Comparison of ENCODE assay signal across 11 cellular contexts in genomic region chr1:12162459-12163137, GRCh38. TPM values are rescaled to one million over a fixed set of nuclear protein-coding genes. Genes with fewer than 3 reads are reported as not detected.
DNase-seq lines count a peak whose midpoint lies in the region; ATAC-seq, FAIRE-seq and TF ChIP-seq lines count a peak whose summit lies in the region.
"Had no signal": no experiment of that assay in that cellular context is flagged by ENCODE, and none has a peak within 500 bp of the region (broad histone marks: within the 10 kb centered on the region; RNA-seq: fewer than 3 reads in every experiment).

No MANE protein-coding gene starts in this region.

- no peak for FAIRE-seq in GM12878 (lab: Jason Lieb, UNC)
- FAIRE-seq: colon had no signal

- H3K27me3 ChIP-seq in BLaER1 treated with 17β-estradiol and CSF1 and Interleukin-3, amounts not matched to agents 10 nM and 100 nM: no peaks in the 10 kb centered on the region
- H3K27me3 ChIP-seq in GM12878 (replicated peaks in 1 of 2; ENCODE audit: control insufficient read depth in 2 of 2, insufficient read depth in 2 of 2, low read length in 1 of 2): no peaks in the 10 kb centered on the region
- H3K27me3 ChIP-seq in neutrophil: no peaks in the 10 kb centered on the region

- no TSS peak for BruUV-seq in GM12878 (replicated peaks; lab: Mats Ljungman, UMichigan)

- H3K27ac Mint-ChIP-seq in IgD-negative memory B cell: peak overlapping the region in 2 of 3 donors; percentile 52 to 95

- no peak overlapping the region; a peak in 1 of 20 replicates for H3K4me3 ChIP-seq in BLaER1 treated with 17β-estradiol and CSF1 and Interleukin-3, amounts not matched to agents 10 nM and 100 nM
- no peak overlapping the region for H3K4me3 ChIP-seq in GM12878
- peak overlapping the region; percentile 43 to 48 for H3K4me3 ChIP-seq in neutrophil (ENCODE audit: low read depth in 1 of 2, low read length in 1 of 2)

- RAD21 ChIA-PET in GM12878 (lab: Charles Lee; ENCODE audit: unreplicated experiment): interaction anchor here (0.7 to 5.1 kb wide), 9 partner anchors 8 to 181 kb away, joined by 3 to 118 read pairs (median 4); no protein-coding TSS in a partner anchor

- H3K79me2 ChIP-seq in GM12878 (ENCODE audit: control insufficient read depth, insufficient read depth, low read length): peaks cover 10% of the 10 kb centered on the region

- H3K4me3 Mint-ChIP-seq in IgD-negative memory B cell: peak overlapping the region; percentile 21 to 91 (median 83)

- no peak for TF ChIP-seq RAD21 in GM12878 (IDR thresholded peaks at IDR 0.05; ENCODE audit: insufficient read depth, low read depth, low read length)

- 72% methylated on average over 11 of the region's 11 CpGs for WGBS in GM12878 (ENCODE audit: insufficient coverage, insufficient replicate concordance, low lambda C conversion rate, missing lambda C conversion rate)

- SMC1A ChIA-PET in GM12878 (lab: Charles Lee; ENCODE audit: uncharacterized antibody, unreplicated experiment): interaction anchor here (0.6 to 20.8 kb wide), 11 partner anchors 10 to 254 kb away, joined by 3 to 347 read pairs (median 3); no protein-coding TSS in a partner anchor

- H3K4me2 ChIP-seq in BLaER1 treated with 17β-estradiol and CSF1 and Interleukin-3, amounts not matched to agents 10 nM and 100 nM: peak overlapping the region; percentile 73 to 100 (median 89)
- peak overlapping the region; percentile 73 for H3K4me2 ChIP-seq in GM12878 (ENCODE audit: control insufficient read depth, insufficient read depth)

- peak overlapping the region in 9 of 11 experiments; percentile 26 to 76 (median 64); a peak in 10 of 22 replicates for H3K9ac ChIP-seq in BLaER1 treated with 17β-estradiol and CSF1 and Interleukin-3, amounts not matched to agents 10 nM and 100 nM
- peak overlapping the region; percentile 52 for H3K9ac ChIP-seq in GM12878 (ENCODE audit: control insufficient read depth, insufficient read depth, low read length)

- TF ChIP-seq POLR2A in GM12878 (IDR thresholded peaks at IDR 0.05; ENCODE audit: low read depth, low read length): no peak

- no peak for DNase-seq in GM12878 (ENCODE audit: low read depth, low spot score)
- DNase-seq in activated CD4-positive, CD25-positive, alpha-beta regulatory T cell (lab: John Stamatoyannopoulos, UW): no peak
- DNase-seq: NCI-H1105, NCI-H748 treated with DMSO at 0.1 percent for 48 hours had no signal

- no peaks in the 10 kb centered on the region; a peak in 1 of 22 replicates for H3K9me3 ChIP-seq in BLaER1 treated with 17β-estradiol and CSF1 and Interleukin-3, amounts not matched to agents 10 nM and 100 nM (replicated peaks in 1 of 11)
- H3K9me3 ChIP-seq in GM12878 (replicated peaks; ENCODE audit: control insufficient read depth, insufficient read depth, low read length) (no peaks in the 10 kb centered on the region), neutrophil (no peaks in the 10 kb centered on the region)

- TF ChIP-seq EP300 in GM12878 (IDR thresholded peaks at IDR 0.05; ENCODE audit: borderline replicate concordance in 1 of 2, control insufficient read depth in 1 of 2, low read depth in 2 of 2, low read length in 2 of 2): no peak

- H3K4me1 Mint-ChIP-seq in IgD-negative memory B cell: peaks cover 40 to 51% (median 50%) of the 10 kb centered on the region in 3 donors

- peaks cover 0 to 8% (median 2%) of the 10 kb centered on the region in 11 experiments; a peak in 9 of 22 replicates for H4K20me1 ChIP-seq in BLaER1 treated with 17β-estradiol and CSF1 and Interleukin-3, amounts not matched to agents 10 nM and 100 nM
- H4K20me1 ChIP-seq in GM12878 (ENCODE audit: control insufficient read depth, insufficient read depth): no peaks in the 10 kb centered on the region

- peaks cover under 1% of the 10 kb centered on the region for H3K36me3 Mint-ChIP-seq in IgD-negative memory B cell

- no peaks in the 10 kb centered on the region for H3K9me3 Mint-ChIP-seq in IgD-negative memory B cell

- ATAC-seq in GM12878 (no peak), HG03342 (IDR thresholded peaks at IDR 0.05; ENCODE audit: unreplicated experiment) (no peak), HG02973 (IDR thresholded peaks at IDR 0.05; ENCODE audit: unreplicated experiment) (no peak), HG03196 (IDR thresholded peaks at IDR 0.05; ENCODE audit: unreplicated experiment) (no peak)

- no peak for TF ChIP-seq CTCF in GM12878 (IDR thresholded peaks at IDR 0.05 in 2 of 3, conservative IDR thresholded peaks at IDR 0.05 in 1 of 3; ENCODE audit: control insufficient read depth in 2 of 3, extremely low read depth in 1 of 3, insufficient read depth in 1 of 3, low read depth in 3 of 3, low read length in 3 of 3)
- no peak for TF ChIP-seq CTCF in neutrophil (IDR thresholded peaks at IDR 0.05)

- in situ Hi-C loops in GM12878 (cut with MboI): loop anchor here (25.0 kb wide), 1 partner anchor 1575 kb away; no protein-coding TSS in a partner anchor

- peak overlapping the region; percentile 66 to 89 (median 79); a peak in 17 of 22 replicates for H3K27ac ChIP-seq in BLaER1 treated with 17β-estradiol and CSF1 and Interleukin-3, amounts not matched to agents 10 nM and 100 nM
- H3K27ac ChIP-seq in GM12878 (ENCODE audit: control insufficient read depth, insufficient read depth): peak overlapping the region; percentile 89
- peak overlapping the region; percentile 97 for H3K27ac ChIP-seq in neutrophil

- peaks cover 87 to 99% (median 91%) of the 10 kb centered on the region in 10 experiments for H3K4me1 ChIP-seq in BLaER1 treated with 17β-estradiol and CSF1 and Interleukin-3, amounts not matched to agents 10 nM and 100 nM
- H3K4me1 ChIP-seq in GM12878 (ENCODE audit: control insufficient read depth, insufficient read depth, low read length): peaks cover 71% of the 10 kb centered on the region
- peaks cover 92 to 94% of the 10 kb centered on the region in 2 experiments for H3K4me1 ChIP-seq in neutrophil (ENCODE audit: control insufficient read depth in 1 of 2, insufficient read depth in 1 of 2, low read depth in 1 of 2, low read length in 1 of 2)

- H2AFZ ChIP-seq in GM12878 (ENCODE audit: control insufficient read depth, low read depth, low read length): peak overlapping the region; percentile 59; the same call in 1 of the 2 replicates

- POLR2A ChIA-PET in GM12878 (lab: Charles Lee): interaction anchor here (0.6 to 5.2 kb wide), 11 partner anchors 9 to 112 kb away, joined by 3 to 166 read pairs (median 4); no protein-coding TSS in a partner anchor

- H3K36me3 ChIP-seq in BLaER1 treated with 17β-estradiol and CSF1 and Interleukin-3, amounts not matched to agents 10 nM and 100 nM: peaks cover 0 to 6% (median 0%) of the 10 kb centered on the region in 11 experiments; a peak in 2 of 22 replicates
- H3K36me3 ChIP-seq in GM12878 (ENCODE audit: control insufficient read depth in 2 of 2, insufficient read depth in 2 of 2, low read length in 1 of 2): no peaks in the 10 kb centered on the region
- no peaks in the 10 kb centered on the region for H3K36me3 ChIP-seq in neutrophil

- H3K27me3 Mint-ChIP-seq in IgD-negative memory B cell: no peaks in the 10 kb centered on the region

- intact Hi-C loops in GM12878 (cut with micrococcal nuclease; ENCODE audit: unreplicated experiment): loop anchor here (2.0 to 5.0 kb wide), 3 partner anchors 14 to 115 kb away; no protein-coding TSS in a partner anchor

- CTCF ChIA-PET in GM12878 (lab: Yijun Ruan, JAX): interaction anchor here (0.9 to 4.1 kb wide), 10 partner anchors 9 to 74 kb away, joined by 3 to 47 read pairs (median 4); no protein-coding TSS in a partner anchor

TF ChIP-seq in GM12878, 131 proteins besides CTCF, POLR2A, EP300 and RAD21:
- TF ChIP-seq ZNF24 (IDR thresholded peaks at IDR 0.05): peak; percentile 94
- TF ChIP-seq WRNIP1 (IDR thresholded peaks at IDR 0.05; ENCODE audit: borderline replicate concordance, low read depth, low read length): no peak
- TF ChIP-seq RB1 (IDR thresholded peaks at IDR 0.05; ENCODE audit: borderline replicate concordance): 0 out of 2 replicates have a peak, but pooled peaks have one; percentile 6
TF ChIP-seq in GM12878: peak in this region for 2.

RNA-seq across cellular contexts. Expression of gene TNFRSF1B, which starts 4.2 kb away (rescaled TPM):
- 117 TPM for polyA plus RNA-seq in IgD-negative memory B cell
- 88.1 and 95.5 TPM in 2 replicates for total RNA-seq in GM12878 (2013; cell fraction: nucleolus; rRNA removed)
- total RNA-seq in GM12878 (2014; rRNA removed): 33.0 and 39.9 TPM in 2 replicates
- total RNA-seq in GM12878 (2014; rRNA removed; fragmentation: Illumina TruSeq; extraction: Trizol): 22.4 and 24.4 TPM in 2 replicates
- 78.8 and 87.2 TPM in 2 replicates for total RNA-seq in GM12878 (2021)
- polyA plus RNA-seq in GM12878 (2011; ENCODE audit: low read depth): 22.2 TPM
- 35.0 and 66.4 TPM in 2 replicates for polyA plus RNA-seq in GM12878 (2011; rRNA removed)
- polyA plus RNA-seq in GM12878 (2011; cell fraction: cytosol; rRNA removed): 84.0 and 115 TPM in 2 replicates
- polyA plus RNA-seq in GM12878 (2011; cell fraction: nucleus; rRNA removed): 23.9 and 33.3 TPM in 2 replicates
- polyA plus RNA-seq in GM12878 (2012): 50.4 and 50.7 TPM in 2 replicates
- 15.0 and 32.4 TPM in 2 replicates for polyA plus RNA-seq in GM12878 (2014; fragmentation: Illumina TruSeq; extraction: Trizol)
- polyA plus RNA-seq in GM12878 (2014; fragmentation: Nextera tagmentation; extraction: Ambion mirVana): 10 to 100 TPM; 10.1 to 11.6 TPM
- 47.3 and 53.1 TPM in 2 replicates for polyA plus RNA-seq in GM12878 (2014; rRNA removed)
- polyA plus RNA-seq in GM12878 (2016; fragmentation: Nextera tagmentation; extraction: Ambion mirVana): 10 to 100 TPM; 34.8 to 47.5 TPM
- 44.6 and 88.0 TPM in 2 replicates for polyA minus RNA-seq in GM12878 (2011; rRNA and poly(A)+ RNA removed)
- 32.2 and 47.0 TPM in 2 replicates for polyA minus RNA-seq in GM12878 (2011; cell fraction: cytosol; rRNA and poly(A)+ RNA removed)
- polyA minus RNA-seq in GM12878 (2011; cell fraction: nucleus; rRNA and poly(A)+ RNA removed): 11.2 and 26.9 TPM in 2 replicates

Comparison
In these comparisons a context has a peak if more than half of its experiments do, and no peak if none do; other contexts are left out.
1. H3K4me3 ChIP-seq: peak in neutrophil (2 of 2); none in BLaER1 treated with 17β-estradiol and CSF1 and Interleukin-3, amounts not matched to agents 10 nM and 100 nM (0 of 10) and GM12878 (single experiment).
2. Peak in every context shown above with its lines, with median percentiles within 50 percentile points of each other: H3K27ac ChIP-seq.